ENCODE assay signal across 8 cellular contexts in genomic region chr10:1420663-1421362, GRCh38.
DNase-seq lines count a peak whose midpoint lies in the region; ATAC-seq and TF ChIP-seq lines count a peak whose summit lies in the region.

No MANE protein-coding gene starts in this region.

- H3K79me2 ChIP-seq in OCI-LY3 (ENCODE audit: low read length), result no peaks in the 10 kb centered on the region

- H3K27ac Mint-ChIP-seq in activated T-cell treated with anti-CD3 and anti-CD28 coated beads, Interleukin-2, amount 50 U/mL, for 72 hours, result no peak overlapping the region
- peak overlapping the region; percentile 63 for H3K27ac Mint-ChIP-seq in glutamatergic neuron (ENCODE audit: unreplicated experiment)
- peak overlapping the region; percentile 53 for H3K27ac Mint-ChIP-seq in progenitor cell of endocrine pancreas

- H3K36me3 ChIP-seq in OCI-LY3 (replicated peaks; ENCODE audit: low read depth, low read length), result no peaks in the 10 kb centered on the region

- H3K4me2 ChIP-seq in OCI-LY3 (ENCODE audit: low read length), result peak overlapping the region; percentile 70

- H3K27me3 Mint-ChIP-seq in activated T-cell treated with anti-CD3 and anti-CD28 coated beads, Interleukin-2, amount 50 U/mL, for 72 hours (ENCODE audit: low read depth), result peaks cover 46% of the 10 kb centered on the region
- H3K27me3 Mint-ChIP-seq in glutamatergic neuron (ENCODE audit: unreplicated experiment) (peaks cover 2% of the 10 kb centered on the region), progenitor cell of endocrine pancreas (no peaks in the 10 kb centered on the region)

- H3K4me1 Mint-ChIP-seq in activated T-cell treated with anti-CD3 and anti-CD28 coated beads, Interleukin-2, amount 50 U/mL, for 72 hours (ENCODE audit: low read depth), result peaks cover 9% of the 10 kb centered on the region
- H3K4me1 Mint-ChIP-seq in glutamatergic neuron (ENCODE audit: low read depth, unreplicated experiment), result peaks cover 18% of the 10 kb centered on the region
- peaks cover 23% of the 10 kb centered on the region for H3K4me1 Mint-ChIP-seq in progenitor cell of endocrine pancreas (ENCODE audit: low read depth)

- no peak overlapping the region for H3K9ac ChIP-seq in OCI-LY3 (ENCODE audit: low read length)

- TF ChIP-seq CTCF in OCI-LY3 (IDR thresholded peaks at IDR 0.05; ENCODE audit: low read depth, low read length), result peak; percentile 70
- TF ChIP-seq CTCF in glutamatergic neuron (IDR thresholded peaks at IDR 0.05; ENCODE audit: partially characterized antibody, unreplicated experiment), result peak; percentile 87
- TF ChIP-seq CTCF in progenitor cell of endocrine pancreas (IDR thresholded peaks at IDR 0.05; ENCODE audit: unreplicated experiment), result peak; percentile 91

- no peaks in the 10 kb centered on the region for H4K20me1 ChIP-seq in OCI-LY3 (ENCODE audit: insufficient read depth, low read length)

- H3K36me3 Mint-ChIP-seq in activated T-cell treated with anti-CD3 and anti-CD28 coated beads, Interleukin-2, amount 50 U/mL, for 72 hours (ENCODE audit: insufficient read depth in 2 of 2), result no peaks in the 10 kb centered on the region
- H3K36me3 Mint-ChIP-seq in glutamatergic neuron (ENCODE audit: unreplicated experiment), result peaks cover 10% of the 10 kb centered on the region
- no peaks in the 10 kb centered on the region for H3K36me3 Mint-ChIP-seq in progenitor cell of endocrine pancreas (ENCODE audit: insufficient read depth)

- H3K27ac ChIP-seq in OCI-LY3 (ENCODE audit: low read length), result no peak overlapping the region

- no peaks in the 10 kb centered on the region for H3K9me3 ChIP-seq in OCI-LY3 (ENCODE audit: insufficient read depth, low read length)

- H2AFZ ChIP-seq in OCI-LY3 (ENCODE audit: low read depth, low read length), result no peak overlapping the region

- H3K4me1 ChIP-seq in OCI-LY3 (ENCODE audit: low read length), result no peaks in the 10 kb centered on the region

- peaks cover 5% of the 10 kb centered on the region; the same call in 1 of the 2 replicates for H3K27me3 ChIP-seq in OCI-LY3 (ENCODE audit: low read depth, low read length)

- peak; percentile 80 for DNase-seq in GDM1 (lab: John Stamatoyannopoulos, UW)
- peak; percentile 58 for DNase-seq in Jurkat, Clone E6-1 (ENCODE audit: low read depth, low spot score)
- peak; percentile 69 to 76 for DNase-seq in activated T-cell treated with anti-CD3 and anti-CD28 coated beads, Interleukin-2, amount 50 U/mL, for 72 hours
- peak; percentile 84 for DNase-seq in glutamatergic neuron
- DNase-seq in progenitor cell of endocrine pancreas (ENCODE audit: low spot score, unreplicated experiment), result peak; percentile 75
- DNase-seq in mesenteric fat pad (ENCODE audit: low spot score), result no peak

- peak overlapping the region; percentile 42 to 58 for H3K4me3 Mint-ChIP-seq in activated T-cell treated with anti-CD3 and anti-CD28 coated beads, Interleukin-2, amount 50 U/mL, for 72 hours
- peak overlapping the region; percentile 76 for H3K4me3 Mint-ChIP-seq in glutamatergic neuron (ENCODE audit: unreplicated experiment)
- H3K4me3 Mint-ChIP-seq in progenitor cell of endocrine pancreas (ENCODE audit: low read depth), result peak overlapping the region; percentile 68

- H3K4me3 ChIP-seq in Jurkat, Clone E6-1 (ENCODE audit: low read length), result peak overlapping the region; percentile 30
- peak overlapping the region; percentile 48; the same call in 1 of the 2 replicates for H3K4me3 ChIP-seq in OCI-LY3 (ENCODE audit: low read length)

- ATAC-seq in GM21786 (IDR thresholded peaks at IDR 0.05; ENCODE audit: unreplicated experiment), result peak; percentile 91
- ATAC-seq in activated T-cell treated with anti-CD3 and anti-CD28 coated beads, Interleukin-2, amount 50 U/mL, for 72 hours (replicated peaks in 1 of 2), result peak; percentile 90 to 92

- H3K9me3 Mint-ChIP-seq in activated T-cell treated with anti-CD3 and anti-CD28 coated beads, Interleukin-2, amount 50 U/mL, for 72 hours, result no peaks in the 10 kb centered on the region
- H3K9me3 Mint-ChIP-seq in glutamatergic neuron (ENCODE audit: unreplicated experiment) (no peaks in the 10 kb centered on the region), progenitor cell of endocrine pancreas (ENCODE audit: low read depth) (peaks cover 3% of the 10 kb centered on the region)
